Comparison of ENCODE assay signal across 1 cellular context in the genomic region with DNA sequence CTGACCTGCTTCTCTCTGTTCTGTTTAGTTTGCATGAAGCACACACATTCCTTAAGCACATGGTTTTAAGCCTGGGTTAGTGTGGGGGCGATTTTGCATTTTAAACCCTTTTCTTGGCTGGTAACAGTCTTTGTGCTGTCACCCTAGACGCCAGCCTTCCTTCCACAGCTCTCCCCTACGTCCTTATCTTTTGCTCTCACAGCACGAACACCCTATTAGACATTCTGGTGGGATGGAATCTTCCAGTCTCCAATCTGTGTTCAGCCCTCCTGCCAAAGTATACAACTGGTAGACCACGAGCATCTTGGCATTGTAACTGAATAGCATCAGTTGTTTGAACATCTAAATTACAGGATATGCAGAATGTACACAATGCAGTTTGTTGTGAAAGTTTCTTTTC.
TF ChIP-seq lines count a peak whose summit lies in the region.

No MANE protein-coding gene starts in this region.

TF ChIP-seq in H1, 55 proteins besides CTCF, POLR2A, EP300 and RAD21 (continued from another document):
- TF ChIP-seq, protein P1, sequence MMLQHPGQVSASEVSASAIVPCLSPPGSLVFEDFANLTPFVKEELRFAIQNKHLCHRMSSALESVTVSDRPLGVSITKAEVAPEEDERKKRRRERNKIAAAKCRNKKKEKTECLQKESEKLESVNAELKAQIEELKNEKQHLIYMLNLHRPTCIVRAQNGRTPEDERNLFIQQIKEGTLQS (IDR thresholded peaks at IDR 0.05; ENCODE audit: insufficient read depth, low read depth, low read length): no peak
- TF ChIP-seq NANOG (IDR thresholded peaks at IDR 0.05; ENCODE audit: insufficient read depth, low read depth, low read length, poor library complexity, severe bottlenecking): no peak
- no peak for TF ChIP-seq YY1 (IDR thresholded peaks at IDR 0.05; ENCODE audit: low read depth, low read length)
- TF ChIP-seq SUZ12 (IDR thresholded peaks at IDR 0.05; ENCODE audit: low read length): no peak
- TF ChIP-seq, protein P2, sequence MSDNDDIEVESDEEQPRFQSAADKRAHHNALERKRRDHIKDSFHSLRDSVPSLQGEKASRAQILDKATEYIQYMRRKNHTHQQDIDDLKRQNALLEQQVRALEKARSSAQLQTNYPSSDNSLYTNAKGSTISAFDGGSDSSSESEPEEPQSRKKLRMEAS (IDR thresholded peaks at IDR 0.05): peak; percentile 21; the same call in 1 of the 2 replicates
- no peak for TF ChIP-seq KDM4A (IDR thresholded peaks at IDR 0.05; ENCODE audit: low read depth, low read length, severe bottlenecking)
TF ChIP-seq in H1: peak in this region for 1.
